In the genomic region with DNA sequence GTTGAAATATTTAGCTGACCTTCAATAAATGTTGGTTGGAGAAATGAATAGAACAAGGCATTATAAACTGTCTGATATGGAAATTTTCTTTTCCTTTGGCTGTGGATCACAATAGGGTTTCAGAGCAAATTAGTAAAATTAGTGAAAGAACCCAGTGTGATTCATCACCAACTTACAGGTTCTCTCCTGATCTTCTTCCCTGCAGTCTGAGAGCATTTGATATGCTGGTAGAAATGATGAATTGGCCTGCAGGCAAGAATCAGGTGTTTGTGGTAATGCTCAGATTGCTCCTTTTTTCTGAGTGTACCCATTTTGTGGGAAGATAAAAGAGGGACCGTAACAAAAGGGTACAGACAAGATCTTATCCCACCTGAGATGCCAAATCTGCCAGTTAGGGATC, we compare ENCODE assay signal across 20 cellular contexts. TPM values are rescaled to one million over a fixed set of nuclear protein-coding genes. Genes with fewer than 3 reads are reported as not detected.
DNase-seq lines count a peak whose midpoint lies in the region; ATAC-seq and TF ChIP-seq lines count a peak whose summit lies in the region.
"Had no signal": no experiment of that assay in that cellular context is flagged by ENCODE, and none has a peak within 500 bp of the region (broad histone marks: within the 10 kb centered on the region; RNA-seq: fewer than 3 reads in every experiment).

No MANE protein-coding gene starts in this region.

- H3K36me3 Mint-ChIP-seq in activated T-cell treated with anti-CD3 and anti-CD28 coated beads, Interleukin-2, amount 50 U/mL, for 72 hours (ENCODE audit: insufficient read depth in 2 of 2), result peaks cover 4 to 27% of the 10 kb centered on the region in 2 donors
- H3K36me3 Mint-ChIP-seq in HFFc6 (ENCODE audit: low read depth), result peaks cover 44% of the 10 kb centered on the region
- peaks cover 79% of the 10 kb centered on the region for H3K36me3 Mint-ChIP-seq in activated naive CD8-positive, alpha-beta T cell treated with anti-CD3 and anti-CD28 coated beads, Interleukin-2, amount 50 U/mL, for 24 hours (ENCODE audit: low read depth)
- peaks cover 59% of the 10 kb centered on the region for H3K36me3 Mint-ChIP-seq in stimulated activated memory B cell treated with anti-CD40 and anti-IgM and Interleukin-4, amounts not matched to agents 10 μg/mL and 1 μg/mL and 100 μg/mL, for 72 hours

- intact Hi-C loops in A673 (cut with micrococcal nuclease; ENCODE audit: unreplicated experiment), result no loop called here

- H3K27ac Mint-ChIP-seq in activated T-cell treated with anti-CD3 and anti-CD28 coated beads, Interleukin-2, amount 50 U/mL, for 72 hours, result peak overlapping the region; percentile 68
- peak overlapping the region; percentile 77 for H3K27ac Mint-ChIP-seq in HFFc6
- H3K27ac Mint-ChIP-seq in activated naive CD8-positive, alpha-beta T cell treated with anti-CD3 and anti-CD28 coated beads, Interleukin-2, amount 50 U/mL, for 24 hours, result peak overlapping the region; percentile 96
- H3K27ac Mint-ChIP-seq in stimulated activated memory B cell treated with anti-CD40 and anti-IgM and Interleukin-4, amounts not matched to agents 10 μg/mL and 1 μg/mL and 100 μg/mL, for 72 hours, result peak overlapping the region; percentile 32
- H3K27ac Mint-ChIP-seq: T-helper 1 cell treated with Interleukin-12 subunit alpha and Interleukin-12 subunit beta and Interleukin-4 antibody, amounts not matched to agents 30 μg/mL and 1 μg/mL, for 36 hours had no signal

- peaks cover 46% of the 10 kb centered on the region for H3K4me1 Mint-ChIP-seq in activated T-cell treated with anti-CD3 and anti-CD28 coated beads, Interleukin-2, amount 50 U/mL, for 72 hours (ENCODE audit: low read depth)
- H3K4me1 Mint-ChIP-seq in HFFc6 (ENCODE audit: low read depth), result peaks cover 38% of the 10 kb centered on the region
- H3K4me1 Mint-ChIP-seq in activated naive CD8-positive, alpha-beta T cell treated with anti-CD3 and anti-CD28 coated beads, Interleukin-2, amount 50 U/mL, for 24 hours, result peaks cover 42% of the 10 kb centered on the region
- peaks cover 6% of the 10 kb centered on the region for H3K4me1 Mint-ChIP-seq in stimulated activated memory B cell treated with anti-CD40 and anti-IgM and Interleukin-4, amounts not matched to agents 10 μg/mL and 1 μg/mL and 100 μg/mL, for 72 hours
- H3K4me1 Mint-ChIP-seq: CD14-positive monocyte had no signal

- H3K9me3 Mint-ChIP-seq in activated T-cell treated with anti-CD3 and anti-CD28 coated beads, Interleukin-2, amount 50 U/mL, for 72 hours, result no peaks in the 10 kb centered on the region
- H3K9me3 Mint-ChIP-seq in HFFc6, result no peaks in the 10 kb centered on the region
- no peaks in the 10 kb centered on the region for H3K9me3 Mint-ChIP-seq in activated naive CD8-positive, alpha-beta T cell treated with anti-CD3 and anti-CD28 coated beads, Interleukin-2, amount 50 U/mL, for 24 hours
- no peaks in the 10 kb centered on the region for H3K9me3 Mint-ChIP-seq in stimulated activated memory B cell treated with anti-CD40 and anti-IgM and Interleukin-4, amounts not matched to agents 10 μg/mL and 1 μg/mL and 100 μg/mL, for 72 hours
- H3K9me3 Mint-ChIP-seq: CD14-positive monocyte; T-helper 1 cell treated with Interleukin-12 subunit alpha and Interleukin-12 subunit beta and Interleukin-4 antibody, amounts not matched to agents 30 μg/mL and 1 μg/mL, for 36 hours had no signal

- no peak for TF ChIP-seq CTCF in HFFc6 (IDR thresholded peaks at IDR 0.05)
- no peak for TF ChIP-seq CTCF in A673 (conservative IDR thresholded peaks at IDR 0.05; ENCODE audit: low read depth, low read length)

- no peaks in the 10 kb centered on the region for H3K27me3 ChIP-seq in A673 (replicated peaks; ENCODE audit: insufficient read depth, low read depth, low read length, poor library complexity)
- H3K27me3 ChIP-seq: dorsolateral prefrontal cortex, neutrophil had no signal

- POLR2A ChIA-PET in A673 (lab: Charles Lee; ENCODE audit: low non-redundant PET), result no interaction called here

- no peak overlapping the region for H3K4me3 ChIP-seq in A673 (ENCODE audit: low read depth, low read length, poor library complexity, severe bottlenecking)
- H3K4me3 ChIP-seq: dorsolateral prefrontal cortex had no signal

- CTCF ChIA-PET in A673 (lab: Charles Lee), result no interaction called here

- no TSS peak for BruUV-seq in A673 (replicated peaks; lab: Mats Ljungman, UMichigan)

- peaks cover 7% of the 10 kb centered on the region for H3K36me3 ChIP-seq in A673 (ENCODE audit: insufficient read depth, low read length, poor library complexity, severe bottlenecking)

- peak; percentile 45 to 62 for ATAC-seq in activated T-cell treated with anti-CD3 and anti-CD28 coated beads, Interleukin-2, amount 50 U/mL, for 72 hours (replicated peaks in 1 of 2)
- ATAC-seq in activated naive CD8-positive, alpha-beta T cell treated with anti-CD3 and anti-CD28 coated beads, Interleukin-2, amount 50 U/mL, for 24 hours, result peak; percentile 78
- no peak for ATAC-seq in stimulated activated memory B cell treated with anti-CD40 and anti-IgM and Interleukin-4, amounts not matched to agents 10 μg/mL and 1 μg/mL and 100 μg/mL, for 72 hours

- peaks cover 8% of the 10 kb centered on the region for H3K4me1 ChIP-seq in A673 (ENCODE audit: insufficient read depth, low read length, poor library complexity, severe bottlenecking)

- no peaks in the 10 kb centered on the region for H3K9me3 ChIP-seq in A673 (ENCODE audit: low read depth, low read length, poor library complexity, severe bottlenecking)
- H3K9me3 ChIP-seq: neutrophil had no signal

- H3K27ac ChIP-seq in A673 (ENCODE audit: low read depth, low read length, poor library complexity, severe bottlenecking), result no peak overlapping the region
- H3K27ac ChIP-seq: dorsolateral prefrontal cortex, epithelial cell of prostate, neutrophil had no signal

- peak overlapping the region in 1 of 2 donors; percentile 58 for H3K4me3 Mint-ChIP-seq in activated T-cell treated with anti-CD3 and anti-CD28 coated beads, Interleukin-2, amount 50 U/mL, for 72 hours
- H3K4me3 Mint-ChIP-seq in HFFc6, result no peak overlapping the region
- peak overlapping the region; percentile 53 for H3K4me3 Mint-ChIP-seq in activated naive CD8-positive, alpha-beta T cell treated with anti-CD3 and anti-CD28 coated beads, Interleukin-2, amount 50 U/mL, for 24 hours
- H3K4me3 Mint-ChIP-seq in stimulated activated memory B cell treated with anti-CD40 and anti-IgM and Interleukin-4, amounts not matched to agents 10 μg/mL and 1 μg/mL and 100 μg/mL, for 72 hours, result no peak overlapping the region
- H3K4me3 Mint-ChIP-seq: CD14-positive monocyte; T-helper 1 cell treated with Interleukin-12 subunit alpha and Interleukin-12 subunit beta and Interleukin-4 antibody, amounts not matched to agents 30 μg/mL and 1 μg/mL, for 36 hours had no signal

- no peak for DNase-seq in activated T-cell treated with anti-CD3 and anti-CD28 coated beads, Interleukin-2, amount 50 U/mL, for 72 hours
- DNase-seq in activated T-cell treated with anti-CD3 and anti-CD28 coated beads, Interleukin-2, amount 50 U/mL, for 1 hour, result no peak
- DNase-seq in HFFc6, result no peak
- no peak for DNase-seq in activated naive CD8-positive, alpha-beta T cell treated with anti-CD3 and anti-CD28 coated beads, Interleukin-2, amount 50 U/mL, for 24 hours
- no peak for DNase-seq in ureter (ENCODE audit: low spot score)
- no peak for DNase-seq in SKM-1 (lab: John Stamatoyannopoulos, UW; ENCODE audit: unreplicated experiment)
- no peak for DNase-seq in A673 (ENCODE audit: low spot score)
- DNase-seq: activated CD4-positive, alpha-beta T cell treated with anti-CD3 and anti-CD28 coated beads, Interleukin-2, amount 50 U/mL, for 4 hours; activated CD8-positive, alpha-beta memory T cell treated with anti-CD3 and anti-CD28 coated beads, Interleukin-2, amount 50 U/mL, for 48 hours; dorsolateral prefrontal cortex; head of caudate nucleus; NCI-H1092; NCI-H187 treated with DMSO at 0.1 percent for 48 hours; NCI-H526 treated with DMSO at 0.1 percent for 48 hours; RPMI8226 had no signal

- H3K27me3 Mint-ChIP-seq in activated T-cell treated with anti-CD3 and anti-CD28 coated beads, Interleukin-2, amount 50 U/mL, for 72 hours (ENCODE audit: low read depth), result no peaks in the 10 kb centered on the region
- H3K27me3 Mint-ChIP-seq in HFFc6 (ENCODE audit: insufficient read depth), result no peaks in the 10 kb centered on the region
- H3K27me3 Mint-ChIP-seq in activated naive CD8-positive, alpha-beta T cell treated with anti-CD3 and anti-CD28 coated beads, Interleukin-2, amount 50 U/mL, for 24 hours, result no peaks in the 10 kb centered on the region
- no peaks in the 10 kb centered on the region for H3K27me3 Mint-ChIP-seq in stimulated activated memory B cell treated with anti-CD40 and anti-IgM and Interleukin-4, amounts not matched to agents 10 μg/mL and 1 μg/mL and 100 μg/mL, for 72 hours

RNA-seq across cellular contexts. Expression of a gene that starts 51.9 kb away (rescaled TPM):
- total RNA-seq in activated T-cell treated with anti-CD3 and anti-CD28 coated beads, Interleukin-2, amount 50 U/mL, for 72 hours, result 10 to 100 TPM; 53.7 to 66.1 TPM
- 10 to 100 TPM; 18.1 to 20.8 (median 20.4) TPM for total RNA-seq in HFFc6 (2021; fragmentation: NEBNext Ultra II Directional; extraction: Animal tissue kit (Norgen Biotek cat#: 25700))
- total RNA-seq in ureter (55.4 TPM), A673 (2021) (42.3 and 43.4 TPM in 2 replicates)

Comparison
In these comparisons a context has a peak if more than half of its experiments do, and no peak if none do; other contexts are left out.
1. H3K27ac Mint-ChIP-seq: peak in every context shown above with its lines; median percentile 96 in activated naive CD8-positive, alpha-beta T cell treated with anti-CD3 and anti-CD28 coated beads, Interleukin-2, amount 50 U/mL, for 24 hours; 77 in HFFc6; 68 in activated T-cell treated with anti-CD3 and anti-CD28 coated beads, Interleukin-2, amount 50 U/mL, for 72 hours; 32 in stimulated activated memory B cell treated with anti-CD40 and anti-IgM and Interleukin-4, amounts not matched to agents 10 μg/mL and 1 μg/mL and 100 μg/mL, for 72 hours.